8 cellular contexts compared by ENCODE assay signal in the genomic region with DNA sequence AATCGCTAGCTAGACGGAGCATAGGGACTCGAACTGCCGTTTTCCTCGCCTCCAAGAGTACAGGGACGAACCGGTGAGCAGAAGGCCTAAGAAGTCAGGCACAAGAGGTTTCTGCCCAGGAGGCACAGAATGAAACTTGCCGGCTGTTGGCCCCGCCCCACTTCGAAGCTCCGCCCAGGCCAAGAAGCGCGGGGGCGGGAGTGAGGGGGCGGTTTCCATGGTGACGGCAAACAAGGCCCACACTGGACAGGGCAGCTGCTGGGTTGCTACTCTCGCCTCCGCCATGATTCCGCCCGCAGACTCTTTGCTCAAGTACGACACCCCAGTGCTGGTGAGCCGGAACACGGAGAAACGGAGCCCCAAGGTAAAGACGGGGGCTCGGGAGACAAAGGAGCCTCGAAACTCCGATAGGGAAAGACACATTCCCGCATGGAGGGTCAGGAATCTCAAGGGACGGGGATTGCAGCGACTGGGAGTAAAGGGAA. TPM values are rescaled to one million over a fixed set of nuclear protein-coding genes. Genes with fewer than 3 reads are reported as not detected.
DNase-seq lines count a peak whose midpoint lies in the region; ATAC-seq, FAIRE-seq and TF ChIP-seq lines count a peak whose summit lies in the region.

Gene DNALI1, plus strand, starts transcription at position 229 of the 485 bp plus-strand sequence. Its CDS starts 55 bp downstream, at position 284.

- FAIRE-seq in H1 (lab: Jason Lieb, UNC): no peak

- no peak within 1 kb of the TSS for H3K56ac ChIP-seq in H1 (replicated peaks; ENCODE audit: insufficient read length, low read depth, low read length)

- H3K23me2 ChIP-seq in H1 (ENCODE audit: low read depth, low read length): peaks cover 6% of the 10 kb centered on the region; the same call in 1 of the 2 replicates

- H4K8ac ChIP-seq in H1 (ENCODE audit: extremely low read depth, insufficient read depth, low read length): peak within 1 kb of the TSS; percentile 84

- H3K9me3 ChIP-seq in H1 (ENCODE audit: insufficient read depth in 2 of 2, low read depth in 1 of 2, low read length in 1 of 2): 0 out of 4 replicates have a peak, but pooled peaks cover 0 to 2% of the 10 kb centered on the region in 2 experiments

- ATAC-seq in left lobe of liver: peak; percentile 94
- ATAC-seq in stimulated activated naive CD8-positive, alpha-beta T cell treated with anti-CD3 and anti-CD28 coated beads, Interleukin-15, amount 100 ng/mL, for 72 hours: peak; percentile 57

- no peak within 1 kb of the TSS for H3K23ac ChIP-seq in H1 (ENCODE audit: insufficient read length)

- H2BK15ac ChIP-seq in H1 (ENCODE audit: low read length): 0 out of 2 replicates have a peak within 1 kb of the TSS, but pooled peaks have one; percentile 63

- no peak for TF ChIP-seq EP300 in H1 (IDR thresholded peaks at IDR 0.05; ENCODE audit: borderline replicate concordance in 1 of 2, low read depth in 2 of 2, low read length in 2 of 2)

- no peak within 1 kb of the TSS for H2BK120ac ChIP-seq in H1 (replicated peaks; ENCODE audit: low read depth, low read length)

- no peak within 1 kb of the TSS for H3K14ac ChIP-seq in H1 (ENCODE audit: insufficient read length)

- H2AK5ac ChIP-seq in H1 (ENCODE audit: low read depth, low read length): peak within 1 kb of the TSS; percentile 10; the same call in 1 of the 2 replicates

- peak within 1 kb of the TSS; percentile 22 for H4K91ac ChIP-seq in H1 (replicated peaks; ENCODE audit: insufficient read length, low read length)

- H2BK12ac ChIP-seq in H1 (ENCODE audit: low read depth, low read length): peak within 1 kb of the TSS; percentile 55; the same call in 1 of the 2 replicates

- peak within 1 kb of the TSS in 3 of 4 experiments; percentile 41 to 73 (median 71); a peak in 5 of 7 replicates for H3K9ac ChIP-seq in H1 (replicated peaks in 1 of 4; ENCODE audit: extremely low read depth in 1 of 4, low read depth in 3 of 4, low read length in 3 of 4)

- peaks cover 0 to 7% of the 10 kb centered on the region in 2 experiments for H4K20me1 ChIP-seq in H1 (replicated peaks in 1 of 2; ENCODE audit: control insufficient read depth in 1 of 2, insufficient read depth in 2 of 2, low read length in 2 of 2)

- peaks cover 24% of the 10 kb centered on the region for H3K36me3 Mint-ChIP-seq in HFFc6 (ENCODE audit: low read depth)

- CTCF ChIA-PET in BJ (lab: Yijun Ruan, JAX) (interaction anchor here (0.7 to 1.1 kb wide), 3 partner anchors 42 to 135 kb away, joined by 3 read pairs; partner anchors contain the start of gene MEAF6), H1 (lab: Charles Lee; ENCODE audit: partially characterized antibody) (interaction anchor here (0.6 to 1.9 kb wide), 2 partner anchors 42 to 231 kb away, joined by 3 to 6 read pairs; partner anchors contain the start of gene MEAF6)

- H3K4me3 Mint-ChIP-seq in HFFc6: peak within 1 kb of the TSS; percentile 79
- H3K4me3 Mint-ChIP-seq in stimulated activated naive CD8-positive, alpha-beta T cell treated with anti-CD3 and anti-CD28 coated beads, Interleukin-15, amount 100 ng/mL, for 72 hours: no peak within 1 kb of the TSS

- peak within 1 kb of the TSS; percentile 49 for H3K4me3 ChIP-seq in BJ (ENCODE audit: low read depth, low read length)
- peak within 1 kb of the TSS; percentile 53 to 68 (median 61); a peak in 7 of 8 replicates for H3K4me3 ChIP-seq in H1 (ENCODE audit: extremely low read depth in 1 of 4, insufficient read depth in 2 of 4, low read depth in 3 of 4, low read length in 4 of 4)

- DNase-seq in BJ (ENCODE audit: low read depth) (peak; percentile 44), HFFc6 (peak; percentile 75), SHP77 (lab: John Stamatoyannopoulos, UW) (peak; percentile 77 to 88), H1 (ENCODE audit: low read depth in 1 of 2, low spot score in 2 of 2) (peak; percentile 70 to 98), left lobe of liver (ENCODE audit: low spot score) (peak; percentile 92), activated gamma-delta T cell treated with Interleukin-2 at 50 U/mL for 16 hours (no peak), NCI-H446 treated with DMSO at 0.1 percent for 48 hours (lab: John Stamatoyannopoulos, UW) (no peak)
- DNase-seq in stimulated activated naive CD8-positive, alpha-beta T cell treated with anti-CD3 and anti-CD28 coated beads, Interleukin-15, amount 100 ng/mL, for 72 hours: peak; percentile 48 to 68

- peak within 1 kb of the TSS; percentile 11; the same call in 1 of the 2 replicates for H3K27ac ChIP-seq in H1 (ENCODE audit: low read depth, low read length)

- TF ChIP-seq RAD21 in H1 (IDR thresholded peaks at IDR 0.05 in 1 of 2, conservative IDR thresholded peaks at IDR 0.05 in 1 of 2; ENCODE audit: low read depth in 2 of 2, low read length in 2 of 2): no peak

- H3K4me2 ChIP-seq in H1 (ENCODE audit: insufficient read depth in 1 of 2, low read depth in 2 of 2, low read length in 2 of 2): peak within 1 kb of the TSS; percentile 80 to 89

- no peak within 1 kb of the TSS for H2BK20ac ChIP-seq in H1 (ENCODE audit: low read length)

- H2BK5ac ChIP-seq in H1 (ENCODE audit: low read depth, low read length): 0 out of 2 replicates have a peak within 1 kb of the TSS, but pooled peaks have one; percentile 4

- H3K4me1 ChIP-seq in H1 (replicated peaks in 1 of 4; ENCODE audit: control insufficient read depth in 3 of 4, insufficient read depth in 4 of 4, low read length in 3 of 4): peaks cover 3 to 13% (median 5%) of the 10 kb centered on the region in 4 experiments

- peak within 1 kb of the TSS; percentile 53; the same call in 1 of the 2 replicates for H3K18ac ChIP-seq in H1 (ENCODE audit: extremely low read depth, low read length)

- peaks cover 8 to 16% of the 10 kb centered on the region in 2 experiments; a peak in 3 of 4 replicates for H3K79me2 ChIP-seq in H1 (ENCODE audit: control insufficient read depth in 1 of 2, insufficient read depth in 2 of 2, low read length in 2 of 2)

- TF ChIP-seq POLR2A in H1 (IDR thresholded peaks at IDR 0.05; ENCODE audit: control extremely low read depth in 1 of 2, low read depth in 2 of 2, low read length in 2 of 2): peak; percentile 24 to 63

- H3K36me3 ChIP-seq in BJ (ENCODE audit: control insufficient read depth, insufficient read depth, low read length) (peaks cover 2% of the 10 kb centered on the region; the same call in 1 of the 2 replicates), H1 (ENCODE audit: control insufficient read depth in 2 of 4, insufficient read depth in 4 of 4, low read length in 3 of 4) (no peaks in the 10 kb centered on the region; a peak in 1 of 8 replicates)

- H3K4ac ChIP-seq in H1 (replicated peaks; ENCODE audit: insufficient read length, low read depth, low read length): no peak within 1 kb of the TSS

- peak within 1 kb of the TSS; percentile 74 for H2AFZ ChIP-seq in H1 (ENCODE audit: low read length)

- POLR2A ChIA-PET in BJ (lab: Charles Lee): no interaction called here
- POLR2A ChIA-PET in H1 (lab: Charles Lee; ENCODE audit: partially characterized antibody): interaction anchor here (0.6 to 1.4 kb wide), 7 partner anchors 16 to 370 kb away, joined by 3 to 6 read pairs (median 3); partner anchors contain the start of gene CDCA8

- peaks cover 4% of the 10 kb centered on the region; the same call in 1 of the 2 replicates for H3K27me3 Mint-ChIP-seq in HFFc6 (ENCODE audit: insufficient read depth)
- H3K27me3 Mint-ChIP-seq in stimulated activated naive CD8-positive, alpha-beta T cell treated with anti-CD3 and anti-CD28 coated beads, Interleukin-15, amount 100 ng/mL, for 72 hours: no peaks in the 10 kb centered on the region

- no peak for TF ChIP-seq CTCF in BJ (IDR thresholded peaks at IDR 0.05; ENCODE audit: insufficient read depth, low read depth, low read length)
- TF ChIP-seq CTCF in HFFc6 (IDR thresholded peaks at IDR 0.05): no peak
- no peak for TF ChIP-seq CTCF in H1 (IDR thresholded peaks at IDR 0.05; ENCODE audit: control extremely low read depth in 1 of 3, insufficient read depth in 1 of 3, low read depth in 1 of 3, low read length in 3 of 3)

- H3K27ac Mint-ChIP-seq in HFFc6: peak within 1 kb of the TSS; percentile 88
- peak within 1 kb of the TSS in 1 of 2 donors; percentile 0 for H3K27ac Mint-ChIP-seq in stimulated activated naive CD8-positive, alpha-beta T cell treated with anti-CD3 and anti-CD28 coated beads, Interleukin-15, amount 100 ng/mL, for 72 hours

- H3K79me1 ChIP-seq in H1 (ENCODE audit: low read depth, low read length): peaks cover 4% of the 10 kb centered on the region; the same call in 1 of the 2 replicates

- H3K27me3 ChIP-seq in BJ (ENCODE audit: control insufficient read depth, insufficient read depth, low read length) (no peaks in the 10 kb centered on the region), H1 (replicated peaks in 1 of 4; ENCODE audit: control insufficient read depth in 3 of 4, extremely low read depth in 1 of 4, insufficient read depth in 3 of 4, low read length in 3 of 4) (no peaks in the 10 kb centered on the region)

- H3K9me3 Mint-ChIP-seq in HFFc6: peaks cover 4% of the 10 kb centered on the region; the same call in 1 of the 2 replicates
- H3K9me3 Mint-ChIP-seq in stimulated activated naive CD8-positive, alpha-beta T cell treated with anti-CD3 and anti-CD28 coated beads, Interleukin-15, amount 100 ng/mL, for 72 hours: no peaks in the 10 kb centered on the region

- peaks cover 31% of the 10 kb centered on the region for H3K4me1 Mint-ChIP-seq in HFFc6 (ENCODE audit: low read depth)
- H3K4me1 Mint-ChIP-seq in stimulated activated naive CD8-positive, alpha-beta T cell treated with anti-CD3 and anti-CD28 coated beads, Interleukin-15, amount 100 ng/mL, for 72 hours: peaks cover 31% of the 10 kb centered on the region

- 7% methylated on average over 31 of the region's 31 CpGs; no CpG with 5 or more reads in 1 of the 2 experiments for WGBS in H1 (ENCODE audit: extremely low coverage in 1 of 2, insufficient coverage in 1 of 2, insufficient read length in 1 of 2, insufficient replicate concordance in 2 of 2, low coverage in 1 of 2, low lambda C conversion rate in 2 of 2, missing lambda C conversion rate in 1 of 2), 2 experiments

- peak within 1 kb of the TSS; percentile 26 for H4K5ac ChIP-seq in H1 (ENCODE audit: insufficient read length, low read depth, low read length)

TF ChIP-seq in H1, 55 proteins besides CTCF, POLR2A, EP300 and RAD21 (continues in another document):
- TF ChIP-seq ASH2L (IDR thresholded peaks at IDR 0.05; ENCODE audit: low read length) (peak; percentile 51), SP2 (IDR thresholded peaks at IDR 0.05; ENCODE audit: low read length) (no peak)

RNA-seq across cellular contexts. Expression of gene DNALI1, which starts in this region (rescaled TPM):
- 3.8 and 5.5 TPM in 2 replicates for polyA plus RNA-seq in BJ (2011; rRNA removed)
- 2.9 and 3.1 TPM in 2 replicates for polyA minus RNA-seq in BJ (2011; rRNA and poly(A)+ RNA removed)
- total RNA-seq in HFFc6 (2021; fragmentation: NEBNext Ultra II Directional; extraction: Animal tissue kit (Norgen Biotek cat#: 25700)): 1 to 10 TPM; 1.3 to 2.4 (median 1.9) TPM
- 9.5 and 11.3 TPM in 2 replicates for total RNA-seq in H1 (2021; fragmentation: NEBNext Ultra II Directional; extraction: Animal tissue kit (Norgen Biotek cat#: 25700))
- polyA plus RNA-seq in H1 (2011; rRNA removed): 8.9 and 10.9 TPM in 2 replicates
- polyA plus RNA-seq in H1 (2011; cell fraction: cytosol; rRNA removed): 14.0 TPM
- 16.1 TPM for polyA plus RNA-seq in H1 (2011; cell fraction: nucleus; rRNA removed)
- 16.4 to 23.1 TPM (median 20.9 TPM) in 4 replicates for polyA plus RNA-seq in H1 (2012, experiment 1 of 2)
- polyA plus RNA-seq in H1 (2012, experiment 2 of 2): 5.1 TPM
- 10.6 TPM for polyA plus RNA-seq in H1 (2013, experiment 1 of 2)
- 11.6 TPM for polyA plus RNA-seq in H1 (2013, experiment 2 of 2)
- polyA minus RNA-seq in H1 (2011; rRNA and poly(A)+ RNA removed): 7.2 and 9.9 TPM in 2 replicates
- polyA minus RNA-seq in H1 (2011; cell fraction: cytosol; rRNA and poly(A)+ RNA removed): 5.9 TPM
- polyA minus RNA-seq in H1 (2011; cell fraction: nucleus; rRNA and poly(A)+ RNA removed): 13.5 TPM
- 6.8 TPM for total RNA-seq in left lobe of liver

Comparison
In these comparisons a context has a peak if more than half of its experiments do, and no peak if none do; other contexts are left out.
1. DNase-seq: peak in BJ (single experiment), HFFc6 (single experiment), SHP77 (2 of 2), H1 (2 of 2), left lobe of liver (single experiment) and stimulated activated naive CD8-positive, alpha-beta T cell treated with anti-CD3 and anti-CD28 coated beads, Interleukin-15, amount 100 ng/mL, for 72 hours (2 of 2); none in activated gamma-delta T cell treated with Interleukin-2 at 50 U/mL for 16 hours (single experiment) and NCI-H446 treated with DMSO at 0.1 percent for 48 hours (single experiment).